ENCODE assay signal across 9 cellular contexts in genomic region chr11:119666463-119667131, GRCh38.
DNase-seq lines count a peak whose midpoint lies in the region; ATAC-seq and TF ChIP-seq lines count a peak whose summit lies in the region.
"Had no signal": no experiment of that assay in that cellular context is flagged by ENCODE, and none has a peak within 500 bp of the region (broad histone marks: within the 10 kb centered on the region; RNA-seq: fewer than 3 reads in every experiment).

No MANE protein-coding gene starts in this region.

- no peaks in the 10 kb centered on the region for H3K4me1 Mint-ChIP-seq in activated naive CD8-positive, alpha-beta T cell treated with anti-CD3 and anti-CD28 coated beads for 36 hours

- H3K4me3 Mint-ChIP-seq in activated naive CD8-positive, alpha-beta T cell treated with anti-CD3 and anti-CD28 coated beads for 36 hours: no peak overlapping the region
- H3K4me3 Mint-ChIP-seq: T-helper 1 cell treated with Interleukin-12 subunit alpha and Interleukin-12 subunit beta and Interleukin-4 antibody, amounts not matched to agents 30 μg/mL and 1 μg/mL, for 36 hours had no signal

- ATAC-seq in GM19438 (IDR thresholded peaks at IDR 0.05; ENCODE audit: low read depth, unreplicated experiment) (peak; percentile 80), upper lobe of right lung (peak; percentile 95)

- no peak overlapping the region for H3K4me3 ChIP-seq in ovary
- no peak overlapping the region for H3K4me3 ChIP-seq in upper lobe of right lung

- no peak for TF ChIP-seq POLR2A in ovary (IDR thresholded peaks at IDR 0.05)

- WGBS in ovary, 3 donors: 31 to 49% (median 35%) methylated on average over 17 of the region's 17 CpGs

- H3K27me3 Mint-ChIP-seq in activated naive CD8-positive, alpha-beta T cell treated with anti-CD3 and anti-CD28 coated beads for 36 hours: no peaks in the 10 kb centered on the region

- no peaks in the 10 kb centered on the region for H3K36me3 Mint-ChIP-seq in activated naive CD8-positive, alpha-beta T cell treated with anti-CD3 and anti-CD28 coated beads for 36 hours

- H3K27ac ChIP-seq in ovary (no peak overlapping the region), upper lobe of right lung (no peak overlapping the region)

- no peaks in the 10 kb centered on the region for H3K9me3 ChIP-seq in ovary
- H3K9me3 ChIP-seq in upper lobe of right lung: no peaks in the 10 kb centered on the region

- intact Hi-C loops in head of caudate nucleus (cut with DNase I): loop anchor here (2.0 to 5.0 kb wide), 3 partner anchors 62 to 211 kb away; partner anchors contain the start of gene NECTIN1
- intact Hi-C loops in ovary (cut with DNase I): loop anchor here in 2 of 4 donors (2.0 to 5.0 kb wide), 3 partner anchors 61 to 442 kb away; partner anchors contain the start of gene NECTIN1 (in 1 of the 2)
- intact Hi-C loops in upper lobe of right lung (cut with DNase I): no loop called here

- H3K27ac Mint-ChIP-seq in activated naive CD8-positive, alpha-beta T cell treated with anti-CD3 and anti-CD28 coated beads for 36 hours: no peak overlapping the region
- H3K27ac Mint-ChIP-seq: T-helper 1 cell treated with Interleukin-12 subunit alpha and Interleukin-12 subunit beta and Interleukin-4 antibody, amounts not matched to agents 30 μg/mL and 1 μg/mL, for 36 hours had no signal

- H3K27me3 ChIP-seq in ovary (no peaks in the 10 kb centered on the region), upper lobe of right lung (no peaks in the 10 kb centered on the region)

- no peak for TF ChIP-seq EP300 in ovary (IDR thresholded peaks at IDR 0.05)

- H3K4me1 ChIP-seq in ovary (ENCODE audit: insufficient read depth): peaks cover 4% of the 10 kb centered on the region
- H3K4me1 ChIP-seq in upper lobe of right lung: peaks cover 5% of the 10 kb centered on the region

- peak; percentile 32 for DNase-seq in COR-L47 (lab: John Stamatoyannopoulos, UW)
- DNase-seq in HS-27A (ENCODE audit: low read depth): peak; percentile 3
- peak; percentile 46 for DNase-seq in SK-N-DZ (ENCODE audit: low spot score)
- peak; percentile 54 for DNase-seq in activated naive CD8-positive, alpha-beta T cell treated with anti-CD3 and anti-CD28 coated beads for 36 hours
- peak; percentile 54 to 95 (median 88) for DNase-seq in head of caudate nucleus
- DNase-seq in ovary: peak; percentile 64 to 85 (median 79)
- peak; percentile 89 for DNase-seq in upper lobe of right lung

- TF ChIP-seq CTCF in ovary (IDR thresholded peaks at IDR 0.05) (peak; percentile 79 to 87 (median 80)), upper lobe of right lung (IDR thresholded peaks at IDR 0.05) (peak; percentile 98)

- H3K9me3 Mint-ChIP-seq in activated naive CD8-positive, alpha-beta T cell treated with anti-CD3 and anti-CD28 coated beads for 36 hours: no peaks in the 10 kb centered on the region
- H3K9me3 Mint-ChIP-seq: T-helper 1 cell treated with Interleukin-12 subunit alpha and Interleukin-12 subunit beta and Interleukin-4 antibody, amounts not matched to agents 30 μg/mL and 1 μg/mL, for 36 hours had no signal

- H3K36me3 ChIP-seq in ovary (no peaks in the 10 kb centered on the region), upper lobe of right lung (no peaks in the 10 kb centered on the region)

Comparison
In these comparisons a context has a peak if more than half of its experiments do, and no peak if none do; other contexts are left out.
1. DNase-seq: peak in every context shown above with its lines; median percentile 89 in upper lobe of right lung; 88 in head of caudate nucleus; 79 in ovary; 54 in activated naive CD8-positive, alpha-beta T cell treated with anti-CD3 and anti-CD28 coated beads for 36 hours; 46 in SK-N-DZ; 32 in COR-L47; 3 in HS-27A.